In the genomic region with DNA sequence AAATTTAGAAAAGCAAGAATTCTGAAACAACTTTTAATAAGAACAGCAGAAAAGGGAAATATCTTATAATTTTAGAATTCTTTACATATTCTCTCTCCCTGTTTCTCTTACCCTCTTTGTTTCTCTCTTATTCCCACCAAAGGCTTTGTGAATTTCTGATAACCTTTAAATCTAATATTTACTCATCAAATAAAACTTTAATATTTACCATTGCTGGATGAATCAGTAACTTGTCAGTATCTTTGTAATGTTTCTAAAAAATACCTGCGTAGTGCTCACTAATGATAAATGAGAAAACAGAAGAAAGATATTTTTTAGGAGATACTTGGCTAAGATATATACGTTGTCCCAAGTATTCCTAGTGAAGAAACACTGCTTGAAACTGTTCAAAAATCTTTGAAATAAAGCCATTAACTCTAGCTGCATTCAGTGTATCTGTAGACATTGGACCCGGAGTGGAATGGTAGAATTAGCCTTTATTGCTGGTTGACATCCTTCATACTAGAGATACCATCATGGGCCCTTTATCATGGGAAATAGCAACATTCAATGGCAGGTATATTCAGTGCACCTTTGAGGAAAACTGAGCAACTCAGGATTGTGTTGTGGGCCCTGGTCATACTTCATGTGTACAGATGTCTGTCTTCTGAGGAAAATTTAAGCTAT, we compare ENCODE assay signal across 1 cellular context.
TF ChIP-seq lines count a peak whose summit lies in the region.

No MANE protein-coding gene starts in this region.

TF ChIP-seq in liver, 16 proteins besides CTCF, POLR2A, EP300 and RAD21 (continued from another document):
- no peak for TF ChIP-seq REST (IDR thresholded peaks at IDR 0.05)
- no peak for TF ChIP-seq FOXA1 (IDR thresholded peaks at IDR 0.05)
- TF ChIP-seq HNF4G (IDR thresholded peaks at IDR 0.05) = no peak
- no peak for TF ChIP-seq TAF1 (conservative IDR thresholded peaks at IDR 0.05)
- no peak for TF ChIP-seq EGR1 (IDR thresholded peaks at IDR 0.05; ENCODE audit: low read depth in 2 of 2)
- no peak for TF ChIP-seq SP1 (IDR thresholded peaks at IDR 0.05)
- TF ChIP-seq ZBTB33 (IDR thresholded peaks at IDR 0.05) = no peak
